ENCODE assay signal across 13 cellular contexts in the genomic region with DNA sequence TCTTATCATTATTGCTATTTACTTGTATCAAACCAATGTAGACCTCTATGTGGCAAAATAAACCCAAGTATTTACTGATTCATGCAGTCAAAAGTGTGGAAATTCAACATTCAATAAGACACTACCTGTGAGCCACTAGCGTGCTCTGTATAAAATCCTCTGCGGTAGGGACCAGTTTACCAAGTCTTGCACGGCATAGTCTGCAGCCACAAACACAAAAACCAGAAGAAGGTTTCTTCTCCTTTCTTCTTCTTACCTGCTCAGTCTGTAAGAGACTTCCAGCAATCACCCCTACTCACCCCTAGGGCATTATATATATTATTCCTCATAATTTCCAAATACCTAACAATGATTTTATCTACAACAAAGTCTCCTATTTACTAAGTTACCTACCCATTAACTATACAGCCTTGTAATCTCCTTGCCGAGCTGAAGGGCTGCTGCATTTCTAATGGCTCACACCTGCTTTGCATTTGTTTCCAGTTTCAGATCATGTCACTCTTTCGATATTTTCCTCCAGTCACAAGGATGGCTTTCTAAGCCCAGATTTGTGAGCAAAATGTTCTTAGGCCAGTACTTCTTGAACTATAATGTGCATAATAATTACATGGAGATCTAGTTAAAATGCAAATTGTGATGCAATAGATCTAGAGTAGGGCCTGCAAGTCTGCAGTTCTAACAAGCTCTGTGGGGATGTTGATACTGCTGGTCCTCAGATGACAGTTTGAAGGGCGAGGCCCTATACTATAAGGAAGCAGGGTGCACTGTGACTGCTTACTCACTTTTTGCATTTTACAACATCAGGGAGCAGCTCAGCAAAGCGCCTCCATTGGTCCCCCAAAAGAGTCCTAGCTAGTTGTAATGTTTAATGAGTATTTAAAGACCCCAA.
DNase-seq lines count a peak whose midpoint lies in the region; ATAC-seq, FAIRE-seq and TF ChIP-seq lines count a peak whose summit lies in the region.
"Had no signal": no experiment of that assay in that cellular context is flagged by ENCODE, and none has a peak within 500 bp of the region (broad histone marks: within the 10 kb centered on the region; RNA-seq: fewer than 3 reads in every experiment).

No MANE protein-coding gene starts in this region.

- peaks cover 14% of the 10 kb centered on the region for H3K4me1 ChIP-seq in DOHH2 (ENCODE audit: control insufficient read depth, low read length)
- no peaks in the 10 kb centered on the region for H3K4me1 ChIP-seq in upper lobe of right lung

- intact Hi-C loops in upper lobe of right lung (cut with DNase I), result no loop called here

- no peaks in the 10 kb centered on the region for H4K20me1 ChIP-seq in DOHH2 (ENCODE audit: control insufficient read depth, insufficient read depth, low read depth, low read length)

- peak overlapping the region; percentile 48 for H3K4me2 ChIP-seq in DOHH2 (ENCODE audit: low read length)

- H3K9me3 ChIP-seq in DOHH2 (ENCODE audit: control insufficient read depth, insufficient read depth, low read length) (no peaks in the 10 kb centered on the region), upper lobe of right lung (no peaks in the 10 kb centered on the region)
- H3K9me3 ChIP-seq: thoracic aorta had no signal

- H3K36me3 ChIP-seq in DOHH2 (ENCODE audit: control insufficient read depth, low read length) (no peaks in the 10 kb centered on the region), upper lobe of right lung (no peaks in the 10 kb centered on the region)
- H3K36me3 ChIP-seq: thoracic aorta had no signal

- TF ChIP-seq POLR2A in H54 (IDR thresholded peaks at IDR 0.05; ENCODE audit: low read depth, low read length), result no peak

- no peaks in the 10 kb centered on the region for H3K9me2 ChIP-seq in DOHH2 (replicated peaks; ENCODE audit: control insufficient read depth, low read length)

- no peak for TF ChIP-seq CTCF in DOHH2 (IDR thresholded peaks at IDR 0.05; ENCODE audit: low read depth, low read length, poor library complexity, severe bottlenecking)
- TF ChIP-seq CTCF in upper lobe of right lung (IDR thresholded peaks at IDR 0.05), result no peak

- DNase-seq in H54 (ENCODE audit: insufficient read length, low spot score) (no peak), upper lobe of right lung (no peak), ecto neural progenitor cell (ENCODE audit: low spot score) (no peak), NCI-H524 (lab: John Stamatoyannopoulos, UW) (no peak)
- DNase-seq: NCI-H2029; stimulated activated CD4-positive, alpha-beta T cell treated with anti-CD3 and anti-CD28 coated beads, Interleukin-1b, Interleukin-23, amount 100 ng/mL, for 48 hours had no signal

- H3K79me2 ChIP-seq in DOHH2 (ENCODE audit: control insufficient read depth, low read length), result no peaks in the 10 kb centered on the region

- no peak for FAIRE-seq in H54 (lab: Jason Lieb, UNC)
- FAIRE-seq: A204.1, endothelial cell of umbilical vein had no signal

- ATAC-seq in GM19395 (IDR thresholded peaks at IDR 0.05; ENCODE audit: unreplicated experiment) (peak; percentile 100), HG02852 (IDR thresholded peaks at IDR 0.05; ENCODE audit: unreplicated experiment) (peak; percentile 97), HG03565 (IDR thresholded peaks at IDR 0.05; ENCODE audit: unreplicated experiment) (peak; percentile 97), upper lobe of right lung (no peak)

- H3K27me3 ChIP-seq in DOHH2 (ENCODE audit: control insufficient read depth, low read length) (no peaks in the 10 kb centered on the region), upper lobe of right lung (no peaks in the 10 kb centered on the region)

- H3K27ac ChIP-seq in DOHH2 (ENCODE audit: low read depth, low read length) (no peak overlapping the region), upper lobe of right lung (no peak overlapping the region)
- H3K27ac ChIP-seq: thoracic aorta had no signal

- no peaks in the 10 kb centered on the region for H3F3A ChIP-seq in DOHH2 (ENCODE audit: control insufficient read depth, insufficient read depth)

- H3K4me3 ChIP-seq in DOHH2 (ENCODE audit: low read length), result peak overlapping the region; percentile 7; the same call in 1 of the 2 replicates
- H3K4me3 ChIP-seq in upper lobe of right lung, result no peak overlapping the region
- H3K4me3 ChIP-seq: thoracic aorta had no signal
